ENCODE assay signal across 8 cellular contexts in genomic region chr4:152936446-152937279, GRCh38. TPM values are rescaled to one million over a fixed set of nuclear protein-coding genes. Genes with fewer than 3 reads are reported as not detected.
DNase-seq lines count a peak whose midpoint lies in the region; ATAC-seq and TF ChIP-seq lines count a peak whose summit lies in the region.

No MANE protein-coding gene starts in this region.

- peak overlapping the region; percentile 57 for H3K4me3 Mint-ChIP-seq in activated CD4-positive, alpha-beta T cell treated with anti-CD3 and anti-CD28 coated beads for 36 hours

- in situ Hi-C loops in astrocyte of the cerebellum (cut with HindIII; ENCODE audit: low sequenced_read_pairs), result no loop called here

- H3K27me3 Mint-ChIP-seq in activated CD4-positive, alpha-beta T cell treated with anti-CD3 and anti-CD28 coated beads for 36 hours, result peaks cover 48% of the 10 kb centered on the region

- H3K4me1 Mint-ChIP-seq in activated CD4-positive, alpha-beta T cell treated with anti-CD3 and anti-CD28 coated beads for 36 hours, result peaks cover 15% of the 10 kb centered on the region

- POLR2A ChIA-PET in activated CD4-positive, alpha-beta T cell treated with anti-CD3 and anti-CD28 coated beads for 36 hours (lab: Charles Lee), result no interaction called here

- no peak overlapping the region for H3K27ac Mint-ChIP-seq in activated CD4-positive, alpha-beta T cell treated with anti-CD3 and anti-CD28 coated beads for 36 hours

- peak overlapping the region; percentile 57 for H3K4me3 ChIP-seq in astrocyte of the cerebellum (ENCODE audit: low read depth, low read length)

- ATAC-seq in activated CD4-positive, alpha-beta T cell treated with anti-CD3 and anti-CD28 coated beads for 36 hours, result peak; percentile 16
- ATAC-seq in sciatic nerve (peak; percentile 51), GM18517 (IDR thresholded peaks at IDR 0.05; ENCODE audit: unreplicated experiment) (no peak), GM18868 (IDR thresholded peaks at IDR 0.05; ENCODE audit: unreplicated experiment) (no peak)

- intact Hi-C loops in activated CD4-positive, alpha-beta T cell treated with anti-CD3 and anti-CD28 coated beads for 36 hours (cut with DNase I, micrococcal nuclease), result loop anchor here (2.0 to 5.0 kb wide), 4 partner anchors 90 to 1529 kb away; partner anchors contain the start of genes ARFIP1 (in 1 of the 2), FHIP1A (in 1 of the 2) and TIGD4 (in 1 of the 2)
- intact Hi-C loops in sciatic nerve (cut with DNase I), result no loop called here

- no peak for TF ChIP-seq CTCF in astrocyte of the cerebellum (IDR thresholded peaks at IDR 0.05; ENCODE audit: low read depth, low read length, missing control alignments)

- DNase-seq in activated CD4-positive, alpha-beta T cell treated with anti-CD3 and anti-CD28 coated beads for 36 hours, result peak; percentile 33
- DNase-seq in activated CD4-positive, alpha-beta T cell treated with anti-CD3 and anti-CD28 coated beads for 1 hour, result no peak
- DNase-seq in M059J (ENCODE audit: low read depth), result peak; percentile 29
- no peak for DNase-seq in astrocyte of the cerebellum (ENCODE audit: low read depth)
- DNase-seq in iPS DF 19.7 (ENCODE audit: low read depth, low spot score), result peak; percentile 57
- peak; percentile 66 for DNase-seq in sciatic nerve (ENCODE audit: low spot score)

- H3K9me3 Mint-ChIP-seq in activated CD4-positive, alpha-beta T cell treated with anti-CD3 and anti-CD28 coated beads for 36 hours (ENCODE audit: low read depth), result no peaks in the 10 kb centered on the region

- H3K36me3 Mint-ChIP-seq in activated CD4-positive, alpha-beta T cell treated with anti-CD3 and anti-CD28 coated beads for 36 hours (ENCODE audit: low read depth), result no peaks in the 10 kb centered on the region

- CTCF ChIA-PET in activated CD4-positive, alpha-beta T cell treated with anti-CD3 and anti-CD28 coated beads for 36 hours (lab: Charles Lee), result interaction anchor here (0.9 to 2.8 kb wide), 2 partner anchors 142 to 191 kb away, joined by 3 to 11 read pairs; no protein-coding TSS in a partner anchor

RNA-seq across cellular contexts. Expression of gene FHDC1, which starts 0.5 kb away (rescaled TPM):
- total RNA-seq in activated CD4-positive, alpha-beta T cell treated with anti-CD3 and anti-CD28 coated beads for 36 hours, result under 1 TPM; 0.09 TPM
- total RNA-seq in M059J (2014; rRNA removed; shearing (Covaris generic)), result 0.39 and 0.76 TPM in 2 replicates
- total RNA-seq in sciatic nerve, result 3.9 TPM

Comparison
In these comparisons a context has a peak if more than half of its experiments do, and no peak if none do; other contexts are left out.
1. DNase-seq: peak in activated CD4-positive, alpha-beta T cell treated with anti-CD3 and anti-CD28 coated beads for 36 hours (single experiment), M059J (single experiment), iPS DF 19.7 (single experiment) and sciatic nerve (single experiment); none in activated CD4-positive, alpha-beta T cell treated with anti-CD3 and anti-CD28 coated beads for 1 hour (single experiment) and astrocyte of the cerebellum (single experiment).
2. ATAC-seq: peak in activated CD4-positive, alpha-beta T cell treated with anti-CD3 and anti-CD28 coated beads for 36 hours (single experiment) and sciatic nerve (single experiment); none in GM18517 (single experiment) and GM18868 (single experiment).